In genomic region chrX:135003876-135004623, GRCh38 we compare ENCODE assay signal across 9 cellular contexts. TPM values are rescaled to one million over a fixed set of nuclear protein-coding genes. Genes with fewer than 3 reads are reported as not detected.
DNase-seq lines count a peak whose midpoint lies in the region; ATAC-seq, FAIRE-seq and TF ChIP-seq lines count a peak whose summit lies in the region.
"Had no signal": no experiment of that assay in that cellular context is flagged by ENCODE, and none has a peak within 500 bp of the region (broad histone marks: within the 10 kb centered on the region; RNA-seq: fewer than 3 reads in every experiment).

No MANE protein-coding gene starts in this region.

- no peak for TF ChIP-seq CTCF in endothelial cell of umbilical vein (IDR thresholded peaks at IDR 0.05; ENCODE audit: extremely low read depth in 1 of 2, insufficient read depth in 1 of 2, low read depth in 1 of 2, low read length in 2 of 2)

- dilution Hi-C loops in endothelial cell of umbilical vein (cut with MboI; ENCODE audit: extremely low pct_ligation_motif_present, low sequenced_read_pairs) = no loop called here

- no peaks in the 10 kb centered on the region for H3K9me3 ChIP-seq in HUES48 (ENCODE audit: control insufficient read depth, insufficient read depth, low read length)
- no peaks in the 10 kb centered on the region for H3K9me3 ChIP-seq in NT2/D1 (ENCODE audit: insufficient read depth, low read length)
- no peaks in the 10 kb centered on the region for H3K9me3 ChIP-seq in endothelial cell of umbilical vein (replicated peaks; ENCODE audit: control insufficient read depth, insufficient read depth, low read length)

- H3K4me2 ChIP-seq in endothelial cell of umbilical vein (ENCODE audit: insufficient read depth, low read length) = peak overlapping the region; percentile 84

- H3K9me1 ChIP-seq in endothelial cell of umbilical vein (replicated peaks; ENCODE audit: control insufficient read depth, extremely low read depth, insufficient read depth, low read length) = no peaks in the 10 kb centered on the region

- H3K9ac ChIP-seq in HUES48 (ENCODE audit: low read depth, low read length) = peak overlapping the region; percentile 57
- H3K9ac ChIP-seq in NT2/D1 (ENCODE audit: insufficient read length, low read depth) = no peak overlapping the region
- peak overlapping the region; percentile 0 for H3K9ac ChIP-seq in endothelial cell of umbilical vein (replicated peaks; ENCODE audit: extremely low read depth, insufficient read depth, low read length)

- peak overlapping the region; percentile 30 for H3K27ac ChIP-seq in HUES48 (ENCODE audit: low read depth, low read length)
- no peak overlapping the region for H3K27ac ChIP-seq in endothelial cell of umbilical vein (ENCODE audit: insufficient read depth, low read depth, low read length)

- BruUV-seq in endothelial cell of umbilical vein (replicated peaks; lab: Mats Ljungman, UMichigan) = no TSS peak

- FAIRE-seq in endothelial cell of umbilical vein (lab: Jason Lieb, UNC) = peak; percentile 93
- FAIRE-seq: colon had no signal

- no peaks in the 10 kb centered on the region for H4K20me1 ChIP-seq in endothelial cell of umbilical vein (replicated peaks; ENCODE audit: control insufficient read depth, extremely low read depth, insufficient read depth, low read length)

- DNase-seq in COLO668 (lab: John Stamatoyannopoulos, UW; ENCODE audit: unreplicated experiment) (peak; percentile 88), NT2/D1 (ENCODE audit: low read depth, low spot score) (peak; percentile 75), activated T-cell treated with anti-CD3 and anti-CD28 coated beads for 1 hour (ENCODE audit: low read depth) (peak; percentile 77), endothelial cell of umbilical vein (ENCODE audit: low read depth, low spot score) (peak; percentile 90), midbrain (lab: John Stamatoyannopoulos, UW) (peak; percentile 90)
- DNase-seq in stimulated activated CD8-positive, alpha-beta memory T cell treated with anti-CD3 and anti-CD28 coated beads, Interleukin-15, amount 100 ng/mL, for 4 hours (ENCODE audit: low read depth in 2 of 2) = peak; percentile 63 to 71

- POLR2A ChIA-PET in endothelial cell of umbilical vein (lab: Charles Lee) = interaction anchor here (1.0 kb wide), 1 partner anchor 19 kb away, joined by 3 read pairs; the partner anchor contains the start of gene RTL8B

- no peaks in the 10 kb centered on the region for H3K36me3 ChIP-seq in HUES48 (ENCODE audit: control insufficient read depth, insufficient read depth, low read length)
- H3K36me3 ChIP-seq in NT2/D1 (ENCODE audit: insufficient read depth, insufficient read length, low read length) = no peaks in the 10 kb centered on the region
- no peaks in the 10 kb centered on the region for H3K36me3 ChIP-seq in endothelial cell of umbilical vein (ENCODE audit: control insufficient read depth in 2 of 2, extremely low read depth in 1 of 2, insufficient read depth in 2 of 2, low read length in 2 of 2)

- intact Hi-C loops in endothelial cell of umbilical vein (cut with micrococcal nuclease) = loop anchor here (2.0 kb wide), 1 partner anchor 47 kb away; no protein-coding TSS in a partner anchor

- peak overlapping the region; percentile 87 for H2AFZ ChIP-seq in endothelial cell of umbilical vein (ENCODE audit: low read depth, low read length)

- peaks cover 16% of the 10 kb centered on the region for H3K4me1 ChIP-seq in HUES48 (ENCODE audit: control insufficient read depth, insufficient read depth, low read length)
- H3K4me1 ChIP-seq in NT2/D1 (ENCODE audit: insufficient read depth, insufficient read length) = no peaks in the 10 kb centered on the region
- peaks cover 4% of the 10 kb centered on the region for H3K4me1 ChIP-seq in endothelial cell of umbilical vein (ENCODE audit: control insufficient read depth, extremely low read depth, insufficient read depth, low read length)

- H3K4me3 ChIP-seq in HUES48 (ENCODE audit: low read depth, low read length) = peak overlapping the region; percentile 65
- H3K4me3 ChIP-seq in NT2/D1 (ENCODE audit: insufficient read length, low read depth) = peak overlapping the region; percentile 39
- H3K4me3 ChIP-seq in endothelial cell of umbilical vein (replicated peaks in 1 of 3; ENCODE audit: insufficient read depth in 1 of 3, low read depth in 1 of 3, low read length in 3 of 3) = peak overlapping the region in 2 of 3 experiments; percentile 33 to 60

- peak; percentile 94 for ATAC-seq in GM21423 (IDR thresholded peaks at IDR 0.05; ENCODE audit: unreplicated experiment)

- no peaks in the 10 kb centered on the region; the same call in 1 of the 2 replicates for H3K27me3 ChIP-seq in HUES48 (ENCODE audit: control insufficient read depth, insufficient read depth, low read length)
- no peaks in the 10 kb centered on the region for H3K27me3 ChIP-seq in NT2/D1 (ENCODE audit: insufficient read depth, insufficient read length)
- peaks cover 1 to 4% of the 10 kb centered on the region in 2 experiments for H3K27me3 ChIP-seq in endothelial cell of umbilical vein (ENCODE audit: control insufficient read depth in 2 of 2, insufficient read depth in 2 of 2, low read length in 2 of 2)

- no peak for TF ChIP-seq POLR2A in endothelial cell of umbilical vein (IDR thresholded peaks at IDR 0.05; ENCODE audit: low read depth, low read length)

- no peaks in the 10 kb centered on the region for H3K79me2 ChIP-seq in endothelial cell of umbilical vein (ENCODE audit: control insufficient read depth, insufficient read depth, low read length)

- CTCF ChIA-PET in endothelial cell of umbilical vein (lab: Charles Lee) = interaction anchor here (1.0 to 1.7 kb wide), 2 partner anchors 18 to 48 kb away, joined by 3 to 4 read pairs; partner anchors contain the start of genes RTL8A and RTL8B

TF ChIP-seq in endothelial cell of umbilical vein, 7 proteins besides CTCF, POLR2A, EP300 and RAD21:
- TF ChIP-seq POLR2AphosphoS5 (IDR thresholded peaks at IDR 0.05; ENCODE audit: insufficient read depth, low read depth, low read length) = no peak
- TF ChIP-seq FOS (IDR thresholded peaks at IDR 0.05; ENCODE audit: borderline replicate concordance, insufficient read depth, low read length) = no peak
- no peak for TF ChIP-seq MAX (IDR thresholded peaks at IDR 0.05; ENCODE audit: insufficient read depth, insufficient read length)
- TF ChIP-seq EZH2 (IDR thresholded peaks at IDR 0.05; ENCODE audit: borderline replicate concordance, low read depth, low read length, severe bottlenecking) = no peak
- no peak for TF ChIP-seq JUN (IDR thresholded peaks at IDR 0.05; ENCODE audit: borderline replicate concordance, insufficient read depth, insufficient read length, low read depth)
- no peak for TF ChIP-seq GATA2 (IDR thresholded peaks at IDR 0.05; ENCODE audit: insufficient read depth, insufficient read length, low read depth, low read length)
- no peak for TF ChIP-seq MYC (IDR thresholded peaks at IDR 0.05; ENCODE audit: low read depth, low read length)

RNA-seq across cellular contexts. Expression of gene SMIM10, which starts 13.3 kb away (rescaled TPM):
- total RNA-seq in endothelial cell of umbilical vein = 1.3 and 2.7 TPM in 2 replicates
- polyA plus RNA-seq in endothelial cell of umbilical vein = 2.0 and 2.4 TPM in 2 replicates
- 1.3 and 1.4 TPM in 2 replicates for polyA plus RNA-seq in endothelial cell of umbilical vein (2011; cell fraction: cytosol; rRNA removed)
- polyA plus RNA-seq in endothelial cell of umbilical vein (2011; cell fraction: nucleus; rRNA removed) = 0.48 and 0.53 TPM in 2 replicates
- 0.95 and 2.3 TPM in 2 replicates for polyA plus RNA-seq in endothelial cell of umbilical vein (2012)
- polyA minus RNA-seq in endothelial cell of umbilical vein = 0.34 and 0.55 TPM in 2 replicates
- polyA minus RNA-seq in endothelial cell of umbilical vein (2011; cell fraction: cytosol; rRNA and poly(A)+ RNA removed) = 18.4 TPM
- polyA minus RNA-seq in endothelial cell of umbilical vein (2011; cell fraction: nucleus; rRNA and poly(A)+ RNA removed) = 0.29 TPM in 1 of 2 replicates, not detected in the other

RNA-seq across cellular contexts. Expression of gene RTL8B, which starts 18.3 kb away (rescaled TPM):
- total RNA-seq in endothelial cell of umbilical vein = 19.8 and 22.3 TPM in 2 replicates
- 15.4 and 16.2 TPM in 2 replicates for polyA plus RNA-seq in endothelial cell of umbilical vein
- polyA plus RNA-seq in endothelial cell of umbilical vein (2011; cell fraction: cytosol; rRNA removed) = 11.3 and 14.8 TPM in 2 replicates
- 4.9 TPM in 2 replicates for polyA plus RNA-seq in endothelial cell of umbilical vein (2011; cell fraction: nucleus; rRNA removed)
- polyA plus RNA-seq in endothelial cell of umbilical vein (2012) = 14.3 and 21.5 TPM in 2 replicates
- 6.6 and 6.7 TPM in 2 replicates for polyA minus RNA-seq in endothelial cell of umbilical vein
- not detected for polyA minus RNA-seq in endothelial cell of umbilical vein (2011; cell fraction: cytosol; rRNA and poly(A)+ RNA removed)
- polyA minus RNA-seq in endothelial cell of umbilical vein (2011; cell fraction: nucleus; rRNA and poly(A)+ RNA removed) = 3.9 and 4.6 TPM in 2 replicates

RNA-seq across cellular contexts. Expression of gene RTL8C, which starts 28.1 kb away (rescaled TPM):
- 139 and 143 TPM in 2 replicates for total RNA-seq in endothelial cell of umbilical vein
- polyA plus RNA-seq in endothelial cell of umbilical vein = 201 and 236 TPM in 2 replicates
- polyA plus RNA-seq in endothelial cell of umbilical vein (2011; cell fraction: cytosol; rRNA removed) = 107 and 125 TPM in 2 replicates
- 67.6 and 74.4 TPM in 2 replicates for polyA plus RNA-seq in endothelial cell of umbilical vein (2011; cell fraction: nucleus; rRNA removed)
- polyA plus RNA-seq in endothelial cell of umbilical vein (2012) = 180 and 337 TPM in 2 replicates
- polyA minus RNA-seq in endothelial cell of umbilical vein = 52.7 and 69.2 TPM in 2 replicates
- 21.2 TPM for polyA minus RNA-seq in endothelial cell of umbilical vein (2011; cell fraction: cytosol; rRNA and poly(A)+ RNA removed)
- polyA minus RNA-seq in endothelial cell of umbilical vein (2011; cell fraction: nucleus; rRNA and poly(A)+ RNA removed) = 18.6 and 42.3 TPM in 2 replicates

RNA-seq across cellular contexts. Expression of gene RTL8A, which starts 47.9 kb away (rescaled TPM):
- 47.6 and 48.7 TPM in 2 replicates for total RNA-seq in endothelial cell of umbilical vein
- 106 and 126 TPM in 2 replicates for polyA plus RNA-seq in endothelial cell of umbilical vein
- polyA plus RNA-seq in endothelial cell of umbilical vein (2011; cell fraction: cytosol; rRNA removed) = 67.9 and 73.8 TPM in 2 replicates
- 25.1 and 25.6 TPM in 2 replicates for polyA plus RNA-seq in endothelial cell of umbilical vein (2011; cell fraction: nucleus; rRNA removed)
- polyA plus RNA-seq in endothelial cell of umbilical vein (2012) = 93.4 and 108 TPM in 2 replicates
- polyA minus RNA-seq in endothelial cell of umbilical vein = 23.6 and 26.1 TPM in 2 replicates
- 27.3 TPM for polyA minus RNA-seq in endothelial cell of umbilical vein (2011; cell fraction: cytosol; rRNA and poly(A)+ RNA removed)
- polyA minus RNA-seq in endothelial cell of umbilical vein (2011; cell fraction: nucleus; rRNA and poly(A)+ RNA removed) = 8.6 and 11.6 TPM in 2 replicates
